Comparison of ENCODE assay signal across 2 cellular contexts in the genomic region with DNA sequence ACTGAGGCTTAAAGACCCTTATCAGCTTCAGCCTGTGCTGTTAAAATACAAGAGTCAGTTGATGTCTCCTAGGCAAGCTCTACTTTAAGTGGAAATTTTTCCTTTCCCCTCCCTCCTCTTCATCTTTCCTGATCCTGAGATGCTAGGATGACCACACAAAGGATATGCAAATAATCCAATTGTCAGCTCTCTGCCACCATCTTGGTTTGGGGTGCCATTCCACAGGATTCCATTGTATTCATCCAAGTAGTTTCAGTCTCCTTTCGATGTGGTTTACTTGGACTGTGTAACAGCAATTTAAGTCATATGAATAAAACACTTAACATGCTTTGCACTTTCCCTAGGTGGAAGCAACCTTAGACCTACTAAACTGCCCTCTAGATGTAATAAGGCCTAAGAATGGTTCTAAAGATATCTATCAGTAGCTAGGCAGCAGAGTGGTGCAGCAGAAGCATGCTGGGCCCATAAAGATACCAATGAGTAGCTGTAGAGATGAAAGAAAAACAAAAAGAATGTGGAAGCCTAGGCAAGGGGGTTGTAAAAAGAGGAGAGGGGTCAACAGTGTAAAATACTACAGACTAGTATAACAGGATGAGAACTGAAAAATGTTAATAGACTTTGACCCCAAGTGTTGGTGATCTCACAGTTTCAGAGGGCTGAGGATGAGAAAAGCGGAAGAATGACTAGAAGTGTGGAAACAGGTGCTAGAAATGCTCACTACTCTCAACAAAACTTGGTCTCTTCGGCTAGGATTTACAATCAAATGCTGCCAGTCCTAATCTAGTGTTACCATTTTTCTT.
TF ChIP-seq lines count a peak whose summit lies in the region.

No MANE protein-coding gene starts in this region.

TF ChIP-seq in GM23338, 12 proteins besides CTCF, POLR2A, EP300 and RAD21 (continued from another document):
- TF ChIP-seq, protein P1, sequence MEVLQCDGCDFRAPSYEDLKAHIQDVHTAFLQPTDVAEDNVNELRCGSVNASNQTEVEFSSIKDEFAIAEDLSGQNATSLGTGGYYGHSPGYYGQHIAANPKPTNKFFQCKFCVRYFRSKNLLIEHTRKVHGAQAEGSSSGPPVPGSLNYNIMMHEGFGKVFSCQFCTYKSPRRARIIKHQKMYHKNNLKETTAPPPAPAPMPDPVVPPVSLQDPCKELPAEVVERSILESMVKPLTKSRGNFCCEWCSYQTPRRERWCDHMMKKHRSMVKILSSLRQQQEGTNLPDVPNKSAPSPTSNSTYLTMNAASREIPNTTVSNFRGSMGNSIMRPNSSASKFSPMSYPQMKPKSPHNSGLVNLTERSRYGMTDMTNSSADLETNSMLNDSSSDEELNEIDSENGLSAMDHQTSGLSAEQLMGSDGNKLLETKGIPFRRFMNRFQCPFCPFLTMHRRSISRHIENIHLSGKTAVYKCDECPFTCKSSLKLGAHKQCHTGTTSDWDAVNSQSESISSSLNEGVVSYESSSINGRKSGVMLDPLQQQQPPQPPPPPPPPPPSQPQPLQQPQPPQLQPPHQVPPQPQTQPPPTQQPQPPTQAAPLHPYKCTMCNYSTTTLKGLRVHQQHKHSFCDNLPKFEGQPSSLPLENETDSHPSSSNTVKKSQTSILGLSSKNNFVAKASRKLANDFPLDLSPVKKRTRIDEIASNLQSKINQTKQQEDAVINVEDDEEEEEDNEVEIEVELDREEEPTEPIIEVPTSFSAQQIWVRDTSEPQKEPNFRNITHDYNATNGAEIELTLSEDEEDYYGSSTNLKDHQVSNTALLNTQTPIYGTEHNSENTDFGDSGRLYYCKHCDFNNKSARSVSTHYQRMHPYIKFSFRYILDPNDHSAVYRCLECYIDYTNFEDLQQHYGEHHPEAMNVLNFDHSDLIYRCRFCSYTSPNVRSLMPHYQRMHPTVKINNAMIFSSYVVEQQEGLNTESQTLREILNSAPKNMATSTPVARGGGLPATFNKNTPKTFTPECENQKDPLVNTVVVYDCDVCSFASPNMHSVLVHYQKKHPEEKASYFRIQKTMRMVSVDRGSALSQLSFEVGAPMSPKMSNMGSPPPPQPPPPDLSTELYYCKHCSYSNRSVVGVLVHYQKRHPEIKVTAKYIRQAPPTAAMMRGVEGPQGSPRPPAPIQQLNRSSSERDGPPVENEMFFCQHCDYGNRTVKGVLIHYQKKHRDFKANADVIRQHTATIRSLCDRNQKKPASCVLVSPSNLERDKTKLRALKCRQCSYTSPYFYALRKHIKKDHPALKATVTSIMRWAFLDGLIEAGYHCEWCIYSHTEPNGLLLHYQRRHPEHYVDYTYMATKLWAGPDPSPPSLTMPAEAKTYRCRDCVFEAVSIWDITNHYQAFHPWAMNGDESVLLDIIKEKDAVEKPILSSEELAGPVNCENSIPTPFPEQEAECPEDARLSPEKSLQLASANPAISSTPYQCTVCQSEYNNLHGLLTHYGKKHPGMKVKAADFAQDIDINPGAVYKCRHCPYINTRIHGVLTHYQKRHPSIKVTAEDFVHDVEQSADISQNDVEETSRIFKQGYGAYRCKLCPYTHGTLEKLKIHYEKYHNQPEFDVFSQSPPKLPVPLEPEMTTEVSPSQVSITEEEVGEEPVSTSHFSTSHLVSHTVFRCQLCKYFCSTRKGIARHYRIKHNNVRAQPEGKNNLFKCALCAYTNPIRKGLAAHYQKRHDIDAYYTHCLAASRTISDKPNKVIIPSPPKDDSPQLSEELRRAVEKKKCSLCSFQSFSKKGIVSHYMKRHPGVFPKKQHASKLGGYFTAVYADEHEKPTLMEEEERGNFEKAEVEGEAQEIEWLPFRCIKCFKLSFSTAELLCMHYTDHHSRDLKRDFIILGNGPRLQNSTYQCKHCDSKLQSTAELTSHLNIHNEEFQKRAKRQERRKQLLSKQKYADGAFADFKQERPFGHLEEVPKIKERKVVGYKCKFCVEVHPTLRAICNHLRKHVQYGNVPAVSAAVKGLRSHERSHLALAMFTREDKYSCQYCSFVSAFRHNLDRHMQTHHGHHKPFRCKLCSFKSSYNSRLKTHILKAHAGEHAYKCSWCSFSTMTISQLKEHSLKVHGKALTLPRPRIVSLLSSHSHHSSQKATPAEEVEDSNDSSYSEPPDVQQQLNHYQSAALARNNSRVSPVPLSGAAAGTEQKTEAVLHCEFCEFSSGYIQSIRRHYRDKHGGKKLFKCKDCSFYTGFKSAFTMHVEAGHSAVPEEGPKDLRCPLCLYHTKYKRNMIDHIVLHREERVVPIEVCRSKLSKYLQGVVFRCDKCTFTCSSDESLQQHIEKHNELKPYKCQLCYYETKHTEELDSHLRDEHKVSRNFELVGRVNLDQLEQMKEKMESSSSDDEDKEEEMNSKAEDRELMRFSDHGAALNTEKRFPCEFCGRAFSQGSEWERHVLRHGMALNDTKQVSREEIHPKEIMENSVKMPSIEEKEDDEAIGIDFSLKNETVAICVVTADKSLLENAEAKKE (CRISPR knock-in tag; IDR thresholded peaks at IDR 0.05) = no peak
- TF ChIP-seq JUNB (IDR thresholded peaks at IDR 0.05; ENCODE audit: unreplicated experiment) = no peak
- TF ChIP-seq, protein P2, sequence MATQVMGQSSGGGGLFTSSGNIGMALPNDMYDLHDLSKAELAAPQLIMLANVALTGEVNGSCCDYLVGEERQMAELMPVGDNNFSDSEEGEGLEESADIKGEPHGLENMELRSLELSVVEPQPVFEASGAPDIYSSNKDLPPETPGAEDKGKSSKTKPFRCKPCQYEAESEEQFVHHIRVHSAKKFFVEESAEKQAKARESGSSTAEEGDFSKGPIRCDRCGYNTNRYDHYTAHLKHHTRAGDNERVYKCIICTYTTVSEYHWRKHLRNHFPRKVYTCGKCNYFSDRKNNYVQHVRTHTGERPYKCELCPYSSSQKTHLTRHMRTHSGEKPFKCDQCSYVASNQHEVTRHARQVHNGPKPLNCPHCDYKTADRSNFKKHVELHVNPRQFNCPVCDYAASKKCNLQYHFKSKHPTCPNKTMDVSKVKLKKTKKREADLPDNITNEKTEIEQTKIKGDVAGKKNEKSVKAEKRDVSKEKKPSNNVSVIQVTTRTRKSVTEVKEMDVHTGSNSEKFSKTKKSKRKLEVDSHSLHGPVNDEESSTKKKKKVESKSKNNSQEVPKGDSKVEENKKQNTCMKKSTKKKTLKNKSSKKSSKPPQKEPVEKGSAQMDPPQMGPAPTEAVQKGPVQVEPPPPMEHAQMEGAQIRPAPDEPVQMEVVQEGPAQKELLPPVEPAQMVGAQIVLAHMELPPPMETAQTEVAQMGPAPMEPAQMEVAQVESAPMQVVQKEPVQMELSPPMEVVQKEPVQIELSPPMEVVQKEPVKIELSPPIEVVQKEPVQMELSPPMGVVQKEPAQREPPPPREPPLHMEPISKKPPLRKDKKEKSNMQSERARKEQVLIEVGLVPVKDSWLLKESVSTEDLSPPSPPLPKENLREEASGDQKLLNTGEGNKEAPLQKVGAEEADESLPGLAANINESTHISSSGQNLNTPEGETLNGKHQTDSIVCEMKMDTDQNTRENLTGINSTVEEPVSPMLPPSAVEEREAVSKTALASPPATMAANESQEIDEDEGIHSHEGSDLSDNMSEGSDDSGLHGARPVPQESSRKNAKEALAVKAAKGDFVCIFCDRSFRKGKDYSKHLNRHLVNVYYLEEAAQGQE (IDR thresholded peaks at IDR 0.05; ENCODE audit: unreplicated experiment) = no peak
- no peak for TF ChIP-seq ZNF331 (CRISPR knock-in tag; IDR thresholded peaks at IDR 0.05; ENCODE audit: low read depth)
- no peak for TF ChIP-seq STAT1 (IDR thresholded peaks at IDR 0.05; ENCODE audit: unreplicated experiment)
- no peak for TF ChIP-seq NANOG (IDR thresholded peaks at IDR 0.05; ENCODE audit: borderline replicate concordance)
- TF ChIP-seq EZH2phosphoT487 (IDR thresholded peaks at IDR 0.05; ENCODE audit: unreplicated experiment) = no peak

TF ChIP-seq in SK-N-SH, 30 proteins besides CTCF, POLR2A, EP300 and RAD21 (continued from another document):
- TF ChIP-seq, protein P3, sequence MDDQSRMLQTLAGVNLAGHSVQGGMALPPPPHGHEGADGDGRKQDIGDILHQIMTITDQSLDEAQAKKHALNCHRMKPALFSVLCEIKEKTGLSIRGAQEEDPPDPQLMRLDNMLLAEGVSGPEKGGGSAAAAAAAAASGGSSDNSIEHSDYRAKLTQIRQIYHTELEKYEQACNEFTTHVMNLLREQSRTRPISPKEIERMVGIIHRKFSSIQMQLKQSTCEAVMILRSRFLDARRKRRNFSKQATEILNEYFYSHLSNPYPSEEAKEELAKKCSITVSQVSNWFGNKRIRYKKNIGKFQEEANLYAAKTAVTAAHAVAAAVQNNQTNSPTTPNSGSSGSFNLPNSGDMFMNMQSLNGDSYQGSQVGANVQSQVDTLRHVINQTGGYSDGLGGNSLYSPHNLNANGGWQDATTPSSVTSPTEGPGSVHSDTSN (IDR thresholded peaks at IDR 0.05) = no peak
- TF ChIP-seq RCOR1 (IDR thresholded peaks at IDR 0.05; ENCODE audit: low read length) = no peak
- TF ChIP-seq NRF1 (IDR thresholded peaks at IDR 0.05; ENCODE audit: low read depth, low read length) = no peak
- TF ChIP-seq, protein P4, sequence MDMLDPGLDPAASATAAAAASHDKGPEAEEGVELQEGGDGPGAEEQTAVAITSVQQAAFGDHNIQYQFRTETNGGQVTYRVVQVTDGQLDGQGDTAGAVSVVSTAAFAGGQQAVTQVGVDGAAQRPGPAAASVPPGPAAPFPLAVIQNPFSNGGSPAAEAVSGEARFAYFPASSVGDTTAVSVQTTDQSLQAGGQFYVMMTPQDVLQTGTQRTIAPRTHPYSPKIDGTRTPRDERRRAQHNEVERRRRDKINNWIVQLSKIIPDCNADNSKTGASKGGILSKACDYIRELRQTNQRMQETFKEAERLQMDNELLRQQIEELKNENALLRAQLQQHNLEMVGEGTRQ (IDR thresholded peaks at IDR 0.05; ENCODE audit: borderline replicate concordance, low read depth, low read length) = no peak
- TF ChIP-seq, protein P5, sequence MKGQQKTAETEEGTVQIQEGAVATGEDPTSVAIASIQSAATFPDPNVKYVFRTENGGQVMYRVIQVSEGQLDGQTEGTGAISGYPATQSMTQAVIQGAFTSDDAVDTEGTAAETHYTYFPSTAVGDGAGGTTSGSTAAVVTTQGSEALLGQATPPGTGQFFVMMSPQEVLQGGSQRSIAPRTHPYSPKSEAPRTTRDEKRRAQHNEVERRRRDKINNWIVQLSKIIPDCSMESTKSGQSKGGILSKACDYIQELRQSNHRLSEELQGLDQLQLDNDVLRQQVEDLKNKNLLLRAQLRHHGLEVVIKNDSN (IDR thresholded peaks at IDR 0.05; ENCODE audit: borderline replicate concordance, low read depth) = no peak
TF ChIP-seq in SK-N-SH: peak in this region for 0.
